ENCODE assay signal across 13 cellular contexts in the genomic region with DNA sequence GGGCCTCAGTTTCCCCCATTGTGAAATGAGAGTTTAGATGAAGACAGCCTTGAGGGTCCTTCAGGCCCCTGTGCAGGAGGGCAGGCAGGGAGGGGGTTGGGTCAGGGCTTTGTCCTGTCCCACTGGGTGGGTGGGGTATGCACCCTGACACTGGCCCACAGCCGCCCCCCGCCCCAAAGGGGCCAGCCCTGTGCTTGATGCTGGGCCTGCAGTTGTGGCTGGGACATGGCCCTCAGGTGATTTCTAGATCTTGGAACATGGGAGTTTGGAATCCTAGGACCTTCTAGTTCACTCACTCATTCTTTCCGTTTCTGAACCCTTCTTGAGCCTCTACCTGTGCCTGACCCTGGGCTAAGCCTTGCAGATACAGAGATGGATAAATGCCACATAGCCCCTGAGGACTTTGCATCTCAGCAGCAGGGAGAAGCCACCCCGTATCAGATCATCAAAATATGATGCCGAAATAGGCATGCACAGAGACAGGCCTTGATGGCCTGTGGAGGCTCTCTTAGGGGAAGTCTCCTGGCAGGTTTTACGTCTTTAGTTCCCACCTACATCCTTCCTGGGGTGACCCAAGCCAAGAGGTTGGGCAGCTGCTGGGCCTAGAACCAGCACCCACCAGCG.
"Had no signal": no experiment of that assay in that cellular context is flagged by ENCODE, and none has a peak within 500 bp of the region (broad histone marks: within the 10 kb centered on the region; RNA-seq: fewer than 3 reads in every experiment).

No MANE protein-coding gene starts in this region.

- DNase-seq: NCI-H1436 treated with DMSO at 0.1 percent for 48 hours, SIG-M5 had no signal

- H3K4me3 ChIP-seq: adrenal gland, MG63, PC-9 had no signal

- H3K9ac ChIP-seq: KMS-11 had no signal

- H3K27ac ChIP-seq: adrenal gland, KMS-11, PC-9 had no signal

- H3K27me3 ChIP-seq: MG63 had no signal

- H3K27ac Mint-ChIP-seq: activated B cell treated with CpG ODN at 0.5 μM for 24 hours; activated CD4-positive, alpha-beta T cell treated with anti-CD3 and anti-CD28 coated beads, Interleukin-2, amount 10 ng/mL, durations not matched to agents 7 days and 5 days; activated CD8-positive, alpha-beta T cell treated with anti-CD3 and anti-CD28 coated beads for 36 hours; activated naive CD8-positive, alpha-beta T cell treated with anti-CD3 and anti-CD28 coated beads, Interleukin-2, amount 10 ng/mL, durations not matched to agents 7 days and 5 days; activated T-cell treated with anti-CD3 and anti-CD28 coated beads, Interleukin-2, amount 50 U/mL, for 72 hours; activated T-helper 2 cell treated with anti-CD3 and anti-CD28 coated beads, Interferon-gamma antibody, Interleukin-2, Interleukin-4, amounts not matched to agents 10 μg/mL and 5 μg/mL and 100 μg/mL, durations not matched to agents 14 hours and 24 hours and 36 hours; T-cell had no signal

- H3K27me3 Mint-ChIP-seq: activated CD4-positive, alpha-beta T cell treated with anti-CD3 and anti-CD28 coated beads, Interleukin-2, amount 10 ng/mL, durations not matched to agents 7 days and 5 days had no signal

- H3K36me3 Mint-ChIP-seq: activated naive CD8-positive, alpha-beta T cell treated with anti-CD3 and anti-CD28 coated beads, Interleukin-2, amount 10 ng/mL, durations not matched to agents 7 days and 5 days; T-cell had no signal

- H3K4me2 ChIP-seq: KMS-11, PC-9 had no signal

- H3K4me3 Mint-ChIP-seq: activated B cell treated with CpG ODN at 0.5 μM for 24 hours; activated CD4-positive, alpha-beta T cell treated with anti-CD3 and anti-CD28 coated beads, Interleukin-2, amount 10 ng/mL, durations not matched to agents 7 days and 5 days; activated CD8-positive, alpha-beta T cell treated with anti-CD3 and anti-CD28 coated beads for 36 hours; activated naive CD8-positive, alpha-beta T cell treated with anti-CD3 and anti-CD28 coated beads, Interleukin-2, amount 10 ng/mL, durations not matched to agents 7 days and 5 days; activated T-cell treated with anti-CD3 and anti-CD28 coated beads, Interleukin-2, amount 50 U/mL, for 72 hours; T-cell had no signal

- H3K36me3 ChIP-seq: adrenal gland had no signal

- H2AFZ ChIP-seq: PC-9 had no signal

- H3K9me3 ChIP-seq: adrenal gland, MG63 had no signal

- H3K9me3 Mint-ChIP-seq: activated naive CD8-positive, alpha-beta T cell treated with anti-CD3 and anti-CD28 coated beads, Interleukin-2, amount 10 ng/mL, durations not matched to agents 7 days and 5 days; activated T-helper 2 cell treated with anti-CD3 and anti-CD28 coated beads, Interferon-gamma antibody, Interleukin-2, Interleukin-4, amounts not matched to agents 10 μg/mL and 5 μg/mL and 100 μg/mL, durations not matched to agents 14 hours and 24 hours and 36 hours had no signal
